Comparison of ENCODE assay signal across 11 cellular contexts in genomic region chr1:39957299-39958020, GRCh38. TPM values are rescaled to one million over a fixed set of nuclear protein-coding genes. Genes with fewer than 3 reads are reported as not detected.
DNase-seq lines count a peak whose midpoint lies in the region; ATAC-seq and TF ChIP-seq lines count a peak whose summit lies in the region.
"Had no signal": no experiment of that assay in that cellular context is flagged by ENCODE, and none has a peak within 500 bp of the region (broad histone marks: within the 10 kb centered on the region; RNA-seq: fewer than 3 reads in every experiment).

No MANE protein-coding gene starts in this region.

- H3K79me2 ChIP-seq in GM23338 (replicated peaks; ENCODE audit: insufficient read depth) (peaks cover 20% of the 10 kb centered on the region), SU-DHL-6 (ENCODE audit: insufficient read depth, low read length) (peaks cover 11% of the 10 kb centered on the region)
- H3K79me2 ChIP-seq: parathyroid adenoma had no signal

- H3K4me1 ChIP-seq in GM23338 (ENCODE audit: insufficient read depth) (peaks cover 15% of the 10 kb centered on the region), ascending aorta (peaks cover 2 to 12% of the 10 kb centered on the region in 2 donors)
- H3K4me1 ChIP-seq: parathyroid adenoma had no signal

- peaks cover 33% of the 10 kb centered on the region for H3K36me3 Mint-ChIP-seq in GM23338 (ENCODE audit: low read depth)
- H3K36me3 Mint-ChIP-seq in stimulated activated memory B cell treated with anti-CD40 and anti-IgM and Interleukin-4, amounts not matched to agents 10 μg/mL and 1 μg/mL and 100 μg/mL, for 72 hours = peaks cover 36% of the 10 kb centered on the region

- no peak overlapping the region; the same call in 1 of the 2 replicates for H3K9ac ChIP-seq in SU-DHL-6 (ENCODE audit: low read length)
- H3K9ac ChIP-seq: parathyroid adenoma had no signal

- DNase-seq in GM23338 (ENCODE audit: low spot score) (no peak), fibroblast of pulmonary artery (ENCODE audit: low read depth) (peak; percentile 27), ascending aorta (ENCODE audit: low spot score in 2 of 2) (no peak), epidermal melanocyte (ENCODE audit: insufficient read length, low spot score) (no peak)
- DNase-seq: dermis blood vessel endothelial cell, NCI-H2081, Right ventricle myocardium superior had no signal

- peak overlapping the region; percentile 6; the same call in 1 of the 3 replicates for H3K4me3 Mint-ChIP-seq in GM23338
- peak overlapping the region; percentile 21 for H3K4me3 Mint-ChIP-seq in stimulated activated memory B cell treated with anti-CD40 and anti-IgM and Interleukin-4, amounts not matched to agents 10 μg/mL and 1 μg/mL and 100 μg/mL, for 72 hours

- H3K36me3 ChIP-seq in GM23338 (ENCODE audit: insufficient read depth) (peaks cover 18% of the 10 kb centered on the region; the same call in 1 of the 2 replicates), SU-DHL-6 (ENCODE audit: low read length) (0 out of 2 replicates have a peak, but pooled peaks cover 2% of the 10 kb centered on the region), ascending aorta (no peaks in the 10 kb centered on the region)

- ATAC-seq in GM23338 (no peak), HG02840 (IDR thresholded peaks at IDR 0.05; ENCODE audit: low FRiP score, unreplicated experiment) (no peak)
- no peak for ATAC-seq in stimulated activated memory B cell treated with anti-CD40 and anti-IgM and Interleukin-4, amounts not matched to agents 10 μg/mL and 1 μg/mL and 100 μg/mL, for 72 hours

- H3K4me3 ChIP-seq in GM23338 (no peak overlapping the region), SU-DHL-6 (ENCODE audit: insufficient read depth, low read length, poor library complexity, severe bottlenecking) (no peak overlapping the region), fibroblast of pulmonary artery (replicated peaks; ENCODE audit: low read depth, low read length) (no peak overlapping the region), ascending aorta (no peak overlapping the region)

- no peak overlapping the region for H3K27ac Mint-ChIP-seq in GM23338
- H3K27ac Mint-ChIP-seq in stimulated activated memory B cell treated with anti-CD40 and anti-IgM and Interleukin-4, amounts not matched to agents 10 μg/mL and 1 μg/mL and 100 μg/mL, for 72 hours = no peak overlapping the region

- H3K27ac ChIP-seq in GM23338 (ENCODE audit: low read depth) (no peak overlapping the region), SU-DHL-6 (ENCODE audit: low read depth, low read length) (peak overlapping the region; percentile 51), ascending aorta (no peak overlapping the region)
- H3K27ac ChIP-seq: parathyroid adenoma had no signal

- H3K4me2 ChIP-seq in GM23338 = no peak overlapping the region
- peak overlapping the region; percentile 91 for H3K4me2 ChIP-seq in SU-DHL-6 (ENCODE audit: low read depth, low read length, poor library complexity, severe bottlenecking)

- H3F3A ChIP-seq in GM23338 (replicated peaks; ENCODE audit: low read depth) = no peaks in the 10 kb centered on the region
- H3F3A ChIP-seq in SU-DHL-6 (ENCODE audit: insufficient read depth) = peaks cover 16% of the 10 kb centered on the region

- peaks cover 18% of the 10 kb centered on the region for H3K4me1 Mint-ChIP-seq in GM23338
- H3K4me1 Mint-ChIP-seq in stimulated activated memory B cell treated with anti-CD40 and anti-IgM and Interleukin-4, amounts not matched to agents 10 μg/mL and 1 μg/mL and 100 μg/mL, for 72 hours = peaks cover 82% of the 10 kb centered on the region

- H4K20me1 ChIP-seq in GM23338 (replicated peaks; ENCODE audit: insufficient read depth) (peaks cover 4% of the 10 kb centered on the region), SU-DHL-6 (ENCODE audit: low read depth, low read length) (no peaks in the 10 kb centered on the region)

- intact Hi-C loops in ascending aorta (cut with DNase I) = loop anchor here (10.0 kb wide), 2 partner anchors 73 to 77 kb away; partner anchors contain the start of gene TRIT1

- no peaks in the 10 kb centered on the region for H3K9me3 ChIP-seq in SU-DHL-6 (ENCODE audit: insufficient read depth, low read length)
- H3K9me3 ChIP-seq in ascending aorta = no peaks in the 10 kb centered on the region

- peaks cover 30% of the 10 kb centered on the region for H3K27me3 Mint-ChIP-seq in GM23338 (ENCODE audit: insufficient read depth, low read depth, poor library complexity)
- no peaks in the 10 kb centered on the region for H3K27me3 Mint-ChIP-seq in stimulated activated memory B cell treated with anti-CD40 and anti-IgM and Interleukin-4, amounts not matched to agents 10 μg/mL and 1 μg/mL and 100 μg/mL, for 72 hours

- peaks cover 22% of the 10 kb centered on the region for H3K27me3 ChIP-seq in GM23338 (ENCODE audit: insufficient read depth)
- no peaks in the 10 kb centered on the region for H3K27me3 ChIP-seq in SU-DHL-6 (ENCODE audit: low read length)
- no peaks in the 10 kb centered on the region for H3K27me3 ChIP-seq in ascending aorta

- no peaks in the 10 kb centered on the region; the same call in 2 of the 3 replicates for H3K9me3 Mint-ChIP-seq in GM23338
- no peaks in the 10 kb centered on the region for H3K9me3 Mint-ChIP-seq in stimulated activated memory B cell treated with anti-CD40 and anti-IgM and Interleukin-4, amounts not matched to agents 10 μg/mL and 1 μg/mL and 100 μg/mL, for 72 hours

- H3K9me2 ChIP-seq in GM23338 (ENCODE audit: insufficient read depth) = no peaks in the 10 kb centered on the region
- no peaks in the 10 kb centered on the region for H3K9me2 ChIP-seq in SU-DHL-6 (replicated peaks; ENCODE audit: insufficient read depth, low read length)

- H2AFZ ChIP-seq in GM23338 (no peak overlapping the region), SU-DHL-6 (ENCODE audit: low read depth, low read length, severe bottlenecking) (no peak overlapping the region)
- H2AFZ ChIP-seq: parathyroid adenoma had no signal

- TF ChIP-seq CTCF in GM23338 (conservative IDR thresholded peaks at IDR 0.05; ENCODE audit: low read depth in 2 of 2) (no peak), SU-DHL-6 (IDR thresholded peaks at IDR 0.05; ENCODE audit: insufficient read depth, low read length, poor library complexity, severe bottlenecking) (no peak), fibroblast of pulmonary artery (IDR thresholded peaks at IDR 0.05; ENCODE audit: low read length, missing control alignments) (no peak), ascending aorta (IDR thresholded peaks at IDR 0.05) (no peak)

TF ChIP-seq in GM23338, 12 proteins besides CTCF, POLR2A, EP300 and RAD21:
- TF ChIP-seq STAT1 (IDR thresholded peaks at IDR 0.05; ENCODE audit: unreplicated experiment) (no peak), JUNB (IDR thresholded peaks at IDR 0.05; ENCODE audit: unreplicated experiment) (no peak)
TF ChIP-seq in GM23338: peak in this region for 0.

RNA-seq across cellular contexts. Expression of gene MFSD2A, which starts 2.5 kb away (rescaled TPM):
- 22.1 and 23.9 TPM in 2 replicates for total RNA-seq in GM23338 (2014; rRNA removed; shearing (Covaris generic))
- 16.1 and 17.9 TPM in 2 replicates for polyA plus RNA-seq in GM23338 (2016; fragmentation: Nextera tagmentation; extraction: Ambion mirVana)
- total RNA-seq in ascending aorta = 0.32 TPM
- total RNA-seq: dermis blood vessel endothelial cell had no signal

RNA-seq across cellular contexts. Expression of gene MYCL, which starts 55.7 kb away (rescaled TPM):
- total RNA-seq in GM23338 (2014; rRNA removed; shearing (Covaris generic)) = 38.8 and 41.1 TPM in 2 replicates
- 8.2 and 9.1 TPM in 2 replicates for polyA plus RNA-seq in GM23338 (2016; fragmentation: Nextera tagmentation; extraction: Ambion mirVana)
- total RNA-seq in ascending aorta = 22.1 TPM

Comparison
In these comparisons a context has a peak if more than half of its experiments do, and no peak if none do; other contexts are left out.
1. RNA of gene MFSD2A, which starts 2.5 kb away (total RNA-seq): 22.1 to 23.9 TPM in GM23338; 0.32 TPM in ascending aorta (single experiment); every median in the first group is over 10 times any median in the second.